In the genomic region with DNA sequence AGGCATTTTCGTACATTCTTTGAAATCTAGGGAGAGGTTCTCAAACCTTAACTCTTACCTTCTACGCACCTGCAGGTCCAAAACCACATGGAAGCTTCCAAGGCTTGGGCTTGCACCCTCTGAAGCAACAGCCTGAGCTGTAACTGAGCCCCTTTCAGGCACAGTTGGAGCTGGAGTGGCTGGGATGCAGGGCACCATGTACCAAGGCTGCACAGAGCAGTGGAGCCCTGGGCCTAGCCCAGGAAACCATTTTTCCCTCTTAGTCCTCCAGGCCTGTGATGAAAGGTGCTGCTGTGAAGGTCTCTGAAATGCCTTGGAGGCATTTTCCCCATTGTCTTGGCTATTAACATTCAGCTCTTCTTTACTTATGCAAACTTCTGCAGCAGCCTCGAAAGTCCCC, we compare ENCODE assay signal across 7 cellular contexts.
"Had no signal": no experiment of that assay in that cellular context is flagged by ENCODE, and none has a peak within 500 bp of the region (broad histone marks: within the 10 kb centered on the region; RNA-seq: fewer than 3 reads in every experiment).

No MANE protein-coding gene starts in this region.

- H3K4me2 ChIP-seq: KMS-11 had no signal

- ATAC-seq: HepG2, K562 had no signal

- H3K4me3 Mint-ChIP-seq: IgD-negative memory B cell had no signal

- H3K27ac ChIP-seq: KMS-11 had no signal

- H3K27me3 Mint-ChIP-seq: IgD-negative memory B cell had no signal

- DNase-seq: IMR-90, KBM-7, KG1 had no signal

- FAIRE-seq: HepG2, K562 had no signal

- H3K9ac ChIP-seq: KMS-11 had no signal

- H3K4me3 ChIP-seq: K562 had no signal
